26 cellular contexts compared by ENCODE assay signal in genomic region chr16:49539758-49540157, GRCh38.
"Had no signal": no experiment of that assay in that cellular context is flagged by ENCODE, and none has a peak within 500 bp of the region (broad histone marks: within the 10 kb centered on the region; RNA-seq: fewer than 3 reads in every experiment).

No MANE protein-coding gene starts in this region.

- ATAC-seq: activated CD4-positive, alpha-beta T cell treated with anti-CD3 and anti-CD28 coated beads for 36 hours; activated CD8-positive, alpha-beta T cell treated with anti-CD3 and anti-CD28 coated beads, Interleukin-2, amount 10 ng/mL, durations not matched to agents 7 days and 5 days; activated T-cell treated with anti-CD3 and anti-CD28 coated beads, Interleukin-2, amount 50 U/mL, for 72 hours; body of pancreas; esophagus mucosa; gastrocnemius medialis; heart right ventricle had no signal

- H3K4me1 Mint-ChIP-seq: activated CD4-positive, alpha-beta T cell treated with anti-CD3 and anti-CD28 coated beads for 36 hours; activated CD4-positive, alpha-beta T cell treated with anti-CD3 and anti-CD28 coated beads, Interleukin-2, amount 10 ng/mL, durations not matched to agents 24 days and 14 days had no signal

- H3K27me3 ChIP-seq: body of pancreas, colonic mucosa, gastrocnemius medialis, heart right ventricle had no signal

- H3K4me1 ChIP-seq: body of pancreas, colonic mucosa had no signal

- H3K27me3 Mint-ChIP-seq: activated CD4-positive, alpha-beta memory T cell treated with anti-CD3 and anti-CD28 coated beads for 36 hours; activated CD4-positive, alpha-beta T cell treated with anti-CD3 and anti-CD28 coated beads for 36 hours; activated CD4-positive, alpha-beta T cell treated with anti-CD3 and anti-CD28 coated beads, Interleukin-2, amount 10 ng/mL, durations not matched to agents 24 days and 14 days; activated naive CD8-positive, alpha-beta T cell; activated T-cell treated with anti-CD3 and anti-CD28 coated beads, Interleukin-2, amount 50 U/mL, for 24 hours had no signal

- H3K27ac ChIP-seq: body of pancreas, colonic mucosa, heart right ventricle had no signal

- H3K4me3 ChIP-seq: body of pancreas, colonic mucosa, gastrocnemius medialis, heart right ventricle had no signal

- H3K4me3 Mint-ChIP-seq: activated CD4-positive, alpha-beta memory T cell treated with anti-CD3 and anti-CD28 coated beads for 36 hours; activated CD4-positive, alpha-beta T cell treated with anti-CD3 and anti-CD28 coated beads for 36 hours; activated CD4-positive, alpha-beta T cell treated with anti-CD3 and anti-CD28 coated beads, Interleukin-2, amount 10 ng/mL, durations not matched to agents 24 days and 14 days; activated CD8-positive, alpha-beta T cell treated with anti-CD3 and anti-CD28 coated beads, Interleukin-2, amount 10 ng/mL, durations not matched to agents 7 days and 5 days; activated naive CD8-positive, alpha-beta T cell; activated T-cell treated with anti-CD3 and anti-CD28 coated beads, Interleukin-2, amount 50 U/mL, for 24 hours; activated T-cell treated with anti-CD3 and anti-CD28 coated beads, Interleukin-2, amount 50 U/mL, for 72 hours had no signal

- H3K36me3 Mint-ChIP-seq: activated CD4-positive, alpha-beta memory T cell treated with anti-CD3 and anti-CD28 coated beads for 36 hours; activated naive CD8-positive, alpha-beta T cell had no signal

- DNase-seq: activated CD4-positive, alpha-beta memory T cell treated with anti-CD3 and anti-CD28 coated beads for 36 hours; activated CD4-positive, alpha-beta T cell treated with anti-CD3 and anti-CD28 coated beads for 36 hours; activated CD4-positive, alpha-beta T cell treated with anti-CD3 and anti-CD28 coated beads, Interleukin-2, amount 10 ng/mL, durations not matched to agents 24 days and 14 days; activated CD4-positive, CD25-positive, alpha-beta regulatory T cell; activated CD4-positive, CD25-positive, alpha-beta regulatory T cell treated with anti-CD3 and anti-CD28 coated beads, Interleukin-2, amount 50 U/mL, for 72 hours; activated CD8-positive, alpha-beta memory T cell treated with anti-CD3 and anti-CD28 coated beads, Interleukin-2, amount 50 U/mL, for 48 hours; activated CD8-positive, alpha-beta T cell treated with anti-CD3 and anti-CD28 coated beads, Interleukin-2, amount 10 ng/mL, durations not matched to agents 7 days and 5 days; activated gamma-delta T cell; activated naive CD4-positive, alpha-beta T cell; activated naive CD4-positive, alpha-beta T cell treated with anti-CD3 and anti-CD28 coated beads, Interleukin-2, amount 50 U/mL, for 16 hours; activated T-cell treated with anti-CD3 and anti-CD28 coated beads for 4 hours; activated T-cell treated with anti-CD3 and anti-CD28 coated beads, Interleukin-2, amount 50 U/mL, for 24 hours; activated T-cell treated with anti-CD3 and anti-CD28 coated beads, Interleukin-2, amount 50 U/mL, for 72 hours; amniotic stem cell; anterior cingulate cortex; body of pancreas; caudate nucleus; colonic mucosa; effector CD8-positive, alpha-beta T cell; foreskin fibroblast; gastrocnemius medialis; glutamatergic neuron; heart right ventricle; T-helper 2 cell had no signal

- H3K27ac Mint-ChIP-seq: activated CD4-positive, alpha-beta memory T cell treated with anti-CD3 and anti-CD28 coated beads for 36 hours; activated CD4-positive, alpha-beta T cell treated with anti-CD3 and anti-CD28 coated beads for 36 hours; activated CD4-positive, alpha-beta T cell treated with anti-CD3 and anti-CD28 coated beads, Interleukin-2, amount 10 ng/mL, durations not matched to agents 24 days and 14 days; activated CD8-positive, alpha-beta T cell treated with anti-CD3 and anti-CD28 coated beads, Interleukin-2, amount 10 ng/mL, durations not matched to agents 7 days and 5 days; activated naive CD8-positive, alpha-beta T cell; activated T-cell treated with anti-CD3 and anti-CD28 coated beads, Interleukin-2, amount 50 U/mL, for 24 hours; activated T-cell treated with anti-CD3 and anti-CD28 coated beads, Interleukin-2, amount 50 U/mL, for 72 hours had no signal

- H3K36me3 ChIP-seq: colonic mucosa, gastrocnemius medialis, heart right ventricle had no signal

- H3K9me3 Mint-ChIP-seq: activated CD4-positive, alpha-beta memory T cell treated with anti-CD3 and anti-CD28 coated beads for 36 hours; activated CD4-positive, alpha-beta T cell treated with anti-CD3 and anti-CD28 coated beads, Interleukin-2, amount 10 ng/mL, durations not matched to agents 24 days and 14 days; activated T-cell treated with anti-CD3 and anti-CD28 coated beads, Interleukin-2, amount 50 U/mL, for 24 hours had no signal

- H3K9me3 ChIP-seq: body of pancreas, colonic mucosa, gastrocnemius medialis, heart right ventricle had no signal
